In genomic region chr2:71792926-71793761, GRCh38 we compare ENCODE assay signal across 16 cellular contexts.
DNase-seq lines count a peak whose midpoint lies in the region; ATAC-seq and TF ChIP-seq lines count a peak whose summit lies in the region.
"Had no signal": no experiment of that assay in that cellular context is flagged by ENCODE, and none has a peak within 500 bp of the region (broad histone marks: within the 10 kb centered on the region; RNA-seq: fewer than 3 reads in every experiment).

No MANE protein-coding gene starts in this region.

- H3K9me3 ChIP-seq in sigmoid colon (no peaks in the 10 kb centered on the region), upper lobe of left lung (no peaks in the 10 kb centered on the region)
- H3K9me3 ChIP-seq: ascending aorta had no signal

- TF ChIP-seq POLR2A in sigmoid colon (IDR thresholded peaks at IDR 0.05) = no peak
- no peak for TF ChIP-seq POLR2A in upper lobe of left lung (IDR thresholded peaks at IDR 0.05)

- H3K79me1 ChIP-seq in mesendoderm (ENCODE audit: low read length) = no peaks in the 10 kb centered on the region

- no peak overlapping the region for H2BK120ac ChIP-seq in mesendoderm (ENCODE audit: low read depth, low read length)

- H4K5ac ChIP-seq in mesendoderm (ENCODE audit: low read length) = no peak overlapping the region

- H3K27ac ChIP-seq in VCaP = peak overlapping the region; percentile 86
- H3K27ac ChIP-seq in sigmoid colon = no peak overlapping the region
- no peak overlapping the region for H3K27ac ChIP-seq in mesendoderm (ENCODE audit: low read depth, low read length)
- no peak overlapping the region for H3K27ac ChIP-seq in upper lobe of left lung
- H3K27ac ChIP-seq: ascending aorta had no signal

- H3K4me2 ChIP-seq in mesendoderm (ENCODE audit: low read length) = no peak overlapping the region
- H3K4me2 ChIP-seq: GM23338 had no signal

- H2BK15ac ChIP-seq in mesendoderm (replicated peaks; ENCODE audit: low read depth) = no peak overlapping the region

- no peak overlapping the region for H2BK5ac ChIP-seq in mesendoderm (ENCODE audit: low read length)

- no peak overlapping the region for H2AK5ac ChIP-seq in mesendoderm (ENCODE audit: low read length)

- H3K4me3 ChIP-seq in sigmoid colon = no peak overlapping the region
- H3K4me3 ChIP-seq in mesendoderm (ENCODE audit: low read length) = no peak overlapping the region
- no peak overlapping the region for H3K4me3 ChIP-seq in upper lobe of left lung
- H3K4me3 ChIP-seq: ascending aorta, GM23338 had no signal

- no peak for ATAC-seq in HG03342 (IDR thresholded peaks at IDR 0.05; ENCODE audit: unreplicated experiment)
- no peak for ATAC-seq in upper lobe of left lung (ENCODE audit: low FRiP score in 2 of 2)
- no peak for ATAC-seq in HG03439 (IDR thresholded peaks at IDR 0.05; ENCODE audit: unreplicated experiment)
- ATAC-seq: GM23338, natural killer cell, WTC11 had no signal

- H3K18ac ChIP-seq in mesendoderm (ENCODE audit: low read length) = no peak overlapping the region

- DNase-seq in ELR (ENCODE audit: low read depth) (peak; percentile 53), fibroblast of peridontal ligament (ENCODE audit: extremely low read depth) (peak; percentile 67), sigmoid colon (peak; percentile 36), mesendoderm (no peak), upper lobe of left lung (no peak)
- DNase-seq: C1 segment of cervical spinal cord; natural killer cell; NCI-H187 treated with DMSO at 0.1 percent for 48 hours; NCI-H748 treated with DMSO at 0.1 percent for 48 hours; stimulated activated CD4-positive, alpha-beta T cell treated with anti-CD3 and anti-CD28 coated beads, Interleukin-1b, Interleukin-23, amount 100 ng/mL, for 48 hours had no signal

- WGBS in sigmoid colon, 2 donors = 79 to 83% methylated on average over 10 of the region's 10 CpGs
- WGBS in mesendoderm (ENCODE audit: extremely low coverage, insufficient coverage, low lambda C conversion rate) = no CpG with 5 or more reads among the region's 10 CpGs
- 82 to 89% methylated on average over 10 of the region's 10 CpGs for WGBS in upper lobe of left lung, 2 donors

- TF ChIP-seq CTCF in VCaP (conservative IDR thresholded peaks at IDR 0.05) = no peak
- TF ChIP-seq CTCF in sigmoid colon (IDR thresholded peaks at IDR 0.05) = no peak
- no peak for TF ChIP-seq CTCF in upper lobe of left lung (IDR thresholded peaks at IDR 0.05)

- no peak overlapping the region for H3K9ac ChIP-seq in mesendoderm (ENCODE audit: low read length)

- no peak overlapping the region for H3K56ac ChIP-seq in mesendoderm (ENCODE audit: low read length)

- no peaks in the 10 kb centered on the region for H3K79me2 ChIP-seq in mesendoderm (ENCODE audit: control insufficient read depth, insufficient read depth, low read length)

- no peak for TF ChIP-seq EP300 in sigmoid colon (IDR thresholded peaks at IDR 0.05)
- TF ChIP-seq EP300 in upper lobe of left lung (IDR thresholded peaks at IDR 0.05) = no peak

- no peak overlapping the region for H3K23ac ChIP-seq in mesendoderm (ENCODE audit: low read length)

- H3K36me3 ChIP-seq in sigmoid colon (no peaks in the 10 kb centered on the region), mesendoderm (ENCODE audit: control insufficient read depth, insufficient read depth, low read length) (no peaks in the 10 kb centered on the region), upper lobe of left lung (no peaks in the 10 kb centered on the region)
- H3K36me3 ChIP-seq: ascending aorta had no signal

- H3K27me3 ChIP-seq in sigmoid colon (no peaks in the 10 kb centered on the region), mesendoderm (ENCODE audit: insufficient read depth, low read length, poor library complexity) (no peaks in the 10 kb centered on the region), upper lobe of left lung (no peaks in the 10 kb centered on the region)
- H3K27me3 ChIP-seq: ascending aorta had no signal

- H4K8ac ChIP-seq in mesendoderm (ENCODE audit: low read depth, low read length) = no peak overlapping the region

- H3K4ac ChIP-seq in mesendoderm (ENCODE audit: low read depth, low read length) = no peak overlapping the region

- H3K4me1 ChIP-seq in sigmoid colon (no peaks in the 10 kb centered on the region), mesendoderm (ENCODE audit: control insufficient read depth, low read depth, low read length) (no peaks in the 10 kb centered on the region), upper lobe of left lung (no peaks in the 10 kb centered on the region)

- intact Hi-C loops in sigmoid colon (cut with DNase I) = loop anchor here (10.0 kb wide), 1 partner anchor 238 kb away; no protein-coding TSS in a partner anchor

Comparison
In these comparisons a context has a peak if more than half of its experiments do, and no peak if none do; other contexts are left out.
1. DNase-seq: peak in ELR (single experiment), fibroblast of peridontal ligament (single experiment) and sigmoid colon (single experiment); none in mesendoderm (single experiment) and upper lobe of left lung (0 of 2).